22 cellular contexts compared by ENCODE assay signal in genomic region chr4:98300706-98301105, GRCh38.
"Had no signal": no experiment of that assay in that cellular context is flagged by ENCODE, and none has a peak within 500 bp of the region (broad histone marks: within the 10 kb centered on the region; RNA-seq: fewer than 3 reads in every experiment).

No MANE protein-coding gene starts in this region.

- FAIRE-seq: colon, endothelial cell of umbilical vein had no signal

- H3K27me3 ChIP-seq: dorsolateral prefrontal cortex, esophagus muscularis mucosa, foreskin keratinocyte, gastroesophageal sphincter, heart left ventricle, hepatocyte, left lung had no signal

- H3K4me2 ChIP-seq: hepatocyte had no signal

- DNase-seq: dermis blood vessel endothelial cell; dorsolateral prefrontal cortex; effector CD4-positive, alpha-beta T cell; effector memory CD4-positive, alpha-beta T cell; foreskin keratinocyte; heart left ventricle; hypothalamus; immature natural killer cell; islet precursor cell; left cardiac atrium; left lung; left ventricle myocardium superior; lower lobe of right lung; mesenchymal stem cell; mucosa of descending colon; naive B cell had no signal

- H3K4me3 ChIP-seq: coronary artery, dorsolateral prefrontal cortex, esophagus muscularis mucosa, gastroesophageal sphincter, heart left ventricle, hepatocyte, left lung, lower lobe of right lung, mucosa of descending colon had no signal

- H3K27ac ChIP-seq: coronary artery, dorsolateral prefrontal cortex, esophagus muscularis mucosa, foreskin keratinocyte, gastroesophageal sphincter, heart left ventricle, hepatocyte, left lung, lower lobe of right lung had no signal

- H3K4me1 ChIP-seq: foreskin keratinocyte, left lung, lower lobe of right lung had no signal

- H2AFZ ChIP-seq: hepatocyte had no signal

- H3K36me3 ChIP-seq: esophagus muscularis mucosa, heart left ventricle, lower lobe of right lung had no signal
